Comparison of ENCODE assay signal across 23 cellular contexts in the genomic region with DNA sequence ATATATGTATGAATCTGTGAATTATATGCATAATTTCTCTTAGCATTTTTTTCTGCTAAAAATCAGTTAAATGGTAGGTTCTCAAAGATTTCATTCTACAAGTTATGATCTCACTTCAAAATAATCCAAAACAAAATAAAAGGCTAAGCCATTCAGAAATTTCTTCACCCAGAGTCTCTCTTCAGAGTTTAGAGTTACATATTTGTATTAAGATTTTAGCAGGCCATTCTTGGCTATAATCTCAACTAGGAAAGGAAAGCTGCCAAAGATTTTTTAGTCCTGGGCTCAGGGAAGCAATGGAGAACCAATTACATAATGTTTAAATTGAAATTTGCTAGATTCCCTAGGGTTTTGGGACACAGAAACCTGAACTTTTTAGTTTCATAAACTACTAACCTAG.
DNase-seq lines count a peak whose midpoint lies in the region; ATAC-seq, FAIRE-seq and TF ChIP-seq lines count a peak whose summit lies in the region.
"Had no signal": no experiment of that assay in that cellular context is flagged by ENCODE, and none has a peak within 500 bp of the region (broad histone marks: within the 10 kb centered on the region; RNA-seq: fewer than 3 reads in every experiment).

No MANE protein-coding gene starts in this region.

- intact Hi-C loops in sigmoid colon (cut with DNase I): no loop called here

- H3K4me1 Mint-ChIP-seq in astrocyte (ENCODE audit: low read depth, unreplicated experiment): peaks cover 16% of the 10 kb centered on the region
- no peaks in the 10 kb centered on the region for H3K4me1 Mint-ChIP-seq in effector memory CD8-positive, alpha-beta T cell (ENCODE audit: low read depth in 2 of 2)
- H3K4me1 Mint-ChIP-seq in activated naive CD8-positive, alpha-beta T cell treated with anti-CD3 and anti-CD28 coated beads for 36 hours: no peaks in the 10 kb centered on the region

- peak overlapping the region; percentile 4 for H3K27ac Mint-ChIP-seq in astrocyte (ENCODE audit: unreplicated experiment)
- no peak overlapping the region for H3K27ac Mint-ChIP-seq in effector memory CD8-positive, alpha-beta T cell
- H3K27ac Mint-ChIP-seq in activated naive CD8-positive, alpha-beta T cell treated with anti-CD3 and anti-CD28 coated beads for 36 hours: no peak overlapping the region

- no peaks in the 10 kb centered on the region for H3K9me3 Mint-ChIP-seq in astrocyte (ENCODE audit: unreplicated experiment)
- H3K9me3 Mint-ChIP-seq in effector memory CD8-positive, alpha-beta T cell: peaks cover 0 to 3% of the 10 kb centered on the region in 2 donors
- peaks cover 5% of the 10 kb centered on the region for H3K9me3 Mint-ChIP-seq in activated naive CD8-positive, alpha-beta T cell treated with anti-CD3 and anti-CD28 coated beads for 36 hours

- H3K4me3 Mint-ChIP-seq in astrocyte (ENCODE audit: unreplicated experiment): no peak overlapping the region
- no peak overlapping the region for H3K4me3 Mint-ChIP-seq in effector memory CD8-positive, alpha-beta T cell
- H3K4me3 Mint-ChIP-seq in activated naive CD8-positive, alpha-beta T cell treated with anti-CD3 and anti-CD28 coated beads for 36 hours: no peak overlapping the region

- H3K4me2 ChIP-seq in astrocyte (ENCODE audit: low read length): no peak overlapping the region
- H3K4me2 ChIP-seq: SK-N-SH had no signal

- H4K20me1 ChIP-seq in astrocyte (ENCODE audit: insufficient read depth, low read length): no peaks in the 10 kb centered on the region

- no peak for FAIRE-seq in astrocyte (lab: Jason Lieb, UNC)
- FAIRE-seq: GM12891, GM18507, H1, K562 had no signal

- no peaks in the 10 kb centered on the region for H3K36me3 Mint-ChIP-seq in astrocyte (ENCODE audit: low read depth, unreplicated experiment)
- no peaks in the 10 kb centered on the region for H3K36me3 Mint-ChIP-seq in effector memory CD8-positive, alpha-beta T cell (ENCODE audit: insufficient read depth)
- H3K36me3 Mint-ChIP-seq in activated naive CD8-positive, alpha-beta T cell treated with anti-CD3 and anti-CD28 coated beads for 36 hours: no peaks in the 10 kb centered on the region

- H2AFZ ChIP-seq in astrocyte (ENCODE audit: low read depth, low read length): no peak overlapping the region

- H3K9me3 ChIP-seq in astrocyte (ENCODE audit: insufficient read depth, low read depth, low read length) (no peaks in the 10 kb centered on the region), sigmoid colon (no peaks in the 10 kb centered on the region)
- H3K9me3 ChIP-seq: SK-N-SH had no signal

- no peaks in the 10 kb centered on the region for H3K79me2 ChIP-seq in astrocyte (ENCODE audit: insufficient read depth, low read length)

- peaks cover 7% of the 10 kb centered on the region for H3K4me1 ChIP-seq in astrocyte (ENCODE audit: insufficient read depth, low read length)
- H3K4me1 ChIP-seq in sigmoid colon: peaks cover 0 to 12% (median 4%) of the 10 kb centered on the region in 4 donors

- no peaks in the 10 kb centered on the region for H3K27me3 Mint-ChIP-seq in astrocyte (ENCODE audit: low read depth, unreplicated experiment)
- H3K27me3 Mint-ChIP-seq in effector memory CD8-positive, alpha-beta T cell: no peaks in the 10 kb centered on the region
- H3K27me3 Mint-ChIP-seq in activated naive CD8-positive, alpha-beta T cell treated with anti-CD3 and anti-CD28 coated beads for 36 hours: no peaks in the 10 kb centered on the region

- peak; percentile 54 for DNase-seq in GM04503 (ENCODE audit: low read depth)
- DNase-seq in astrocyte (ENCODE audit: low read depth): peak; percentile 6
- DNase-seq in fibroblast of peridontal ligament (ENCODE audit: extremely low read depth): peak; percentile 46
- DNase-seq in effector memory CD8-positive, alpha-beta T cell: no peak
- no peak for DNase-seq in sigmoid colon
- DNase-seq in activated naive CD8-positive, alpha-beta T cell treated with anti-CD3 and anti-CD28 coated beads for 36 hours: no peak
- DNase-seq: AML-193, DMS79 treated with DMSO at 0.1 percent for 48 hours, GDM1, NCI-H1105 treated with DMSO at 0.1 percent for 48 hours, NCI-H1694 treated with DMSO at 0.1 percent for 48 hours, NCI-H2107, NCI-H524, PC-3, RPMI8226, SHP77 treated with DMSO at 0.1 percent for 48 hours, SK-N-SH had no signal

- no peaks in the 10 kb centered on the region for H3K27me3 ChIP-seq in astrocyte (ENCODE audit: insufficient read depth, low read length)
- H3K27me3 ChIP-seq in sigmoid colon: no peaks in the 10 kb centered on the region

- H3K27ac ChIP-seq in astrocyte (ENCODE audit: low read depth, low read length) (no peak overlapping the region), sigmoid colon (no peak overlapping the region)
- H3K27ac ChIP-seq: C4-2B had no signal

- no peak for TF ChIP-seq CTCF in astrocyte (IDR thresholded peaks at IDR 0.05; ENCODE audit: insufficient read depth, low read depth, low read length)
- no peak for TF ChIP-seq CTCF in sigmoid colon (IDR thresholded peaks at IDR 0.05)

- H3K36me3 ChIP-seq in astrocyte (ENCODE audit: insufficient read depth, low read length) (no peaks in the 10 kb centered on the region), sigmoid colon (no peaks in the 10 kb centered on the region)

- no peak for TF ChIP-seq POLR2A in sigmoid colon (IDR thresholded peaks at IDR 0.05)

- no peak overlapping the region for H3K9ac ChIP-seq in astrocyte (ENCODE audit: low read length)
- H3K9ac ChIP-seq: SK-N-SH had no signal

- H3K4me3 ChIP-seq in astrocyte (ENCODE audit: insufficient read depth, low read depth, low read length): no peak overlapping the region
- H3K4me3 ChIP-seq in sigmoid colon: no peak overlapping the region
- H3K4me3 ChIP-seq: K562 had no signal

- ATAC-seq in effector memory CD8-positive, alpha-beta T cell (replicated peaks): no peak
- ATAC-seq in GM18867 (IDR thresholded peaks at IDR 0.05; ENCODE audit: unreplicated experiment): no peak
- ATAC-seq: K562, PC-3 had no signal

- no peak for TF ChIP-seq EP300 in sigmoid colon (IDR thresholded peaks at IDR 0.05)

Comparison
In these comparisons a context has a peak if more than half of its experiments do, and no peak if none do; other contexts are left out.
1. DNase-seq: peak in GM04503 (single experiment), astrocyte (single experiment) and fibroblast of peridontal ligament (single experiment); none in effector memory CD8-positive, alpha-beta T cell (0 of 3), sigmoid colon (single experiment) and activated naive CD8-positive, alpha-beta T cell treated with anti-CD3 and anti-CD28 coated beads for 36 hours (single experiment).